In the genomic region with DNA sequence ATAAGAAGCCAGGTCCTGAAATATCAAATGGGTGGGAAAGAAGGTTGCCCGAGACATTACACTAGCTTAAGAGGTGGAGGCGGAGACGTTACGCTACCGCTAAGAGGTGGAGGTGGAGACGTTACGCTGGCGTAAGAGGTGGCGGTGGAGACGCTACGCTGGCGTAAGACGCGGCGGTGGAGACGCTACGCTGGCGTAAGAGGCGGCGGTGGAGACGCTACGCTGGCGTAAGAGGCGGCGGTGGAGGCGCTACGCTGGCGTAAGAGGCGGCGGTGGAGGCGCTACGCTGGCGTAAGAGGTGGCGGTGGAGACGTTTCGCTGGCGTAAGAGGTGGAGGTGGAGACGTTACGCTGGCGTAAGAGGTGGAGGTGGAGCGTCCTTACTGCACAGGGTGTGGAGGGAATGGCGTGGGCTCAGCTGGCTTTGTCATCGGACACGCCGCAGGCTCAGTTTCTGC, we compare ENCODE assay signal across 8 cellular contexts. TPM values are rescaled to one million over a fixed set of nuclear protein-coding genes. Genes with fewer than 3 reads are reported as not detected.
A peak's percentile ranks its signal among the peaks of the same experiment; 100 is the strongest.
DNase-seq lines count a peak whose midpoint lies in the region; ATAC-seq and TF ChIP-seq lines count a peak whose summit lies in the region.

No MANE protein-coding gene starts in this region.

- intact Hi-C loops in activated naive CD4-positive, alpha-beta T cell treated with anti-CD3 and anti-CD28 coated beads for 36 hours (cut with micrococcal nuclease): loop anchor here (5.0 kb wide), 1 partner anchor 617 kb away; no protein-coding TSS in a partner anchor

- peak; percentile 86 for DNase-seq in activated naive CD4-positive, alpha-beta T cell treated with anti-CD3 and anti-CD28 coated beads for 36 hours
- DNase-seq in activated naive CD4-positive, alpha-beta T cell treated with Interleukin-2 at 50 U/mL for 16 hours: no peak
- DNase-seq in fibroblast of peridontal ligament (ENCODE audit: extremely low read depth): peak; percentile 62
- peak; percentile 84 for DNase-seq in stimulated activated naive B cell treated with anti-CD40 and anti-IgM and Interleukin-4, amounts not matched to agents 10 μg/mL and 1 μg/mL and 100 μg/mL, for 72 hours
- DNase-seq in D341Med (ENCODE audit: low spot score): no peak
- no peak for DNase-seq in amniotic stem cell (lab: John Stamatoyannopoulos, UW)
- no peak for DNase-seq in NCI-H1930 (lab: John Stamatoyannopoulos, UW)

- peaks cover 34% of the 10 kb centered on the region for H3K4me1 Mint-ChIP-seq in activated naive CD4-positive, alpha-beta T cell treated with anti-CD3 and anti-CD28 coated beads for 36 hours (ENCODE audit: low read depth)
- peaks cover 6 to 27% of the 10 kb centered on the region in 2 donors for H3K4me1 Mint-ChIP-seq in stimulated activated naive B cell treated with anti-CD40 and anti-IgM and Interleukin-4, amounts not matched to agents 10 μg/mL and 1 μg/mL and 100 μg/mL, for 72 hours

- H3K36me3 Mint-ChIP-seq in activated naive CD4-positive, alpha-beta T cell treated with anti-CD3 and anti-CD28 coated beads for 36 hours (ENCODE audit: low read depth): peaks cover 6% of the 10 kb centered on the region
- H3K36me3 Mint-ChIP-seq in stimulated activated naive B cell treated with anti-CD40 and anti-IgM and Interleukin-4, amounts not matched to agents 10 μg/mL and 1 μg/mL and 100 μg/mL, for 72 hours: peaks cover 7 to 8% of the 10 kb centered on the region in 2 donors

- H3K4me3 Mint-ChIP-seq in activated naive CD4-positive, alpha-beta T cell treated with anti-CD3 and anti-CD28 coated beads for 36 hours: peak overlapping the region; percentile 61
- H3K4me3 Mint-ChIP-seq in stimulated activated naive B cell treated with anti-CD40 and anti-IgM and Interleukin-4, amounts not matched to agents 10 μg/mL and 1 μg/mL and 100 μg/mL, for 72 hours: peak overlapping the region in 1 of 2 donors; percentile 85

- H3K9me3 Mint-ChIP-seq in activated naive CD4-positive, alpha-beta T cell treated with anti-CD3 and anti-CD28 coated beads for 36 hours: peaks cover 2% of the 10 kb centered on the region
- H3K9me3 Mint-ChIP-seq in stimulated activated naive B cell treated with anti-CD40 and anti-IgM and Interleukin-4, amounts not matched to agents 10 μg/mL and 1 μg/mL and 100 μg/mL, for 72 hours: peaks cover 5 to 6% of the 10 kb centered on the region in 2 donors

- peak; percentile 81 for ATAC-seq in SK-N-SH treated with all-trans-retinoic acid at 6 μM for 48 hours
- peak in 1 of 2 donors; percentile 75 for ATAC-seq in stimulated activated naive B cell treated with anti-CD40 and anti-IgM and Interleukin-4, amounts not matched to agents 10 μg/mL and 1 μg/mL and 100 μg/mL, for 72 hours (replicated peaks)

- H3K27me3 Mint-ChIP-seq in activated naive CD4-positive, alpha-beta T cell treated with anti-CD3 and anti-CD28 coated beads for 36 hours (ENCODE audit: low read depth): no peaks in the 10 kb centered on the region
- no peaks in the 10 kb centered on the region for H3K27me3 Mint-ChIP-seq in stimulated activated naive B cell treated with anti-CD40 and anti-IgM and Interleukin-4, amounts not matched to agents 10 μg/mL and 1 μg/mL and 100 μg/mL, for 72 hours

- CTCF ChIA-PET in activated naive CD4-positive, alpha-beta T cell treated with anti-CD3 and anti-CD28 coated beads for 36 hours (lab: Charles Lee): interaction anchor here (0.6 to 5.1 kb wide), 4 partner anchors 13 to 631 kb away, joined by 3 to 44 read pairs (median 4); a partner anchor contains a TSS

- H3K27ac Mint-ChIP-seq in activated naive CD4-positive, alpha-beta T cell treated with anti-CD3 and anti-CD28 coated beads for 36 hours: peak overlapping the region; percentile 79
- H3K27ac Mint-ChIP-seq in stimulated activated naive B cell treated with anti-CD40 and anti-IgM and Interleukin-4, amounts not matched to agents 10 μg/mL and 1 μg/mL and 100 μg/mL, for 72 hours: peak overlapping the region; percentile 88

TF ChIP-seq in SK-N-SH treated with all-trans-retinoic acid at 6 μM for 48 hours, 23 proteins besides CTCF, POLR2A, EP300 and RAD21:
- TF ChIP-seq ARNTL (CRISPR knock-in tag; IDR thresholded peaks at IDR 0.05; ENCODE audit: borderline replicate concordance, low read depth) (no peak), ESRRG (CRISPR knock-in tag; IDR thresholded peaks at IDR 0.05) (no peak), SNAI2 (CRISPR knock-in tag; IDR thresholded peaks at IDR 0.05) (no peak), ZNF8 (CRISPR knock-in tag; IDR thresholded peaks at IDR 0.05) (no peak), ZNF70 (CRISPR knock-in tag; IDR thresholded peaks at IDR 0.05) (no peak), TOX (CRISPR knock-in tag; IDR thresholded peaks at IDR 0.05; ENCODE audit: borderline replicate concordance) (no peak), OSR1 (CRISPR knock-in tag; IDR thresholded peaks at IDR 0.05) (no peak), GLIS3 (CRISPR knock-in tag; IDR thresholded peaks at IDR 0.05) (no peak)
- TF ChIP-seq, protein P1, sequence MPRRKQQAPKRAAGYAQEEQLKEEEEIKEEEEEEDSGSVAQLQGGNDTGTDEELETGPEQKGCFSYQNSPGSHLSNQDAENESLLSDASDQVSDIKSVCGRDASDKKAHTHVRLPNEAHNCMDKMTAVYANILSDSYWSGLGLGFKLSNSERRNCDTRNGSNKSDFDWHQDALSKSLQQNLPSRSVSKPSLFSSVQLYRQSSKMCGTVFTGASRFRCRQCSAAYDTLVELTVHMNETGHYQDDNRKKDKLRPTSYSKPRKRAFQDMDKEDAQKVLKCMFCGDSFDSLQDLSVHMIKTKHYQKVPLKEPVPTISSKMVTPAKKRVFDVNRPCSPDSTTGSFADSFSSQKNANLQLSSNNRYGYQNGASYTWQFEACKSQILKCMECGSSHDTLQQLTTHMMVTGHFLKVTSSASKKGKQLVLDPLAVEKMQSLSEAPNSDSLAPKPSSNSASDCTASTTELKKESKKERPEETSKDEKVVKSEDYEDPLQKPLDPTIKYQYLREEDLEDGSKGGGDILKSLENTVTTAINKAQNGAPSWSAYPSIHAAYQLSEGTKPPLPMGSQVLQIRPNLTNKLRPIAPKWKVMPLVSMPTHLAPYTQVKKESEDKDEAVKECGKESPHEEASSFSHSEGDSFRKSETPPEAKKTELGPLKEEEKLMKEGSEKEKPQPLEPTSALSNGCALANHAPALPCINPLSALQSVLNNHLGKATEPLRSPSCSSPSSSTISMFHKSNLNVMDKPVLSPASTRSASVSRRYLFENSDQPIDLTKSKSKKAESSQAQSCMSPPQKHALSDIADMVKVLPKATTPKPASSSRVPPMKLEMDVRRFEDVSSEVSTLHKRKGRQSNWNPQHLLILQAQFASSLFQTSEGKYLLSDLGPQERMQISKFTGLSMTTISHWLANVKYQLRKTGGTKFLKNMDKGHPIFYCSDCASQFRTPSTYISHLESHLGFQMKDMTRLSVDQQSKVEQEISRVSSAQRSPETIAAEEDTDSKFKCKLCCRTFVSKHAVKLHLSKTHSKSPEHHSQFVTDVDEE (CRISPR knock-in tag; IDR thresholded peaks at IDR 0.05): no peak
- TF ChIP-seq, protein P2, sequence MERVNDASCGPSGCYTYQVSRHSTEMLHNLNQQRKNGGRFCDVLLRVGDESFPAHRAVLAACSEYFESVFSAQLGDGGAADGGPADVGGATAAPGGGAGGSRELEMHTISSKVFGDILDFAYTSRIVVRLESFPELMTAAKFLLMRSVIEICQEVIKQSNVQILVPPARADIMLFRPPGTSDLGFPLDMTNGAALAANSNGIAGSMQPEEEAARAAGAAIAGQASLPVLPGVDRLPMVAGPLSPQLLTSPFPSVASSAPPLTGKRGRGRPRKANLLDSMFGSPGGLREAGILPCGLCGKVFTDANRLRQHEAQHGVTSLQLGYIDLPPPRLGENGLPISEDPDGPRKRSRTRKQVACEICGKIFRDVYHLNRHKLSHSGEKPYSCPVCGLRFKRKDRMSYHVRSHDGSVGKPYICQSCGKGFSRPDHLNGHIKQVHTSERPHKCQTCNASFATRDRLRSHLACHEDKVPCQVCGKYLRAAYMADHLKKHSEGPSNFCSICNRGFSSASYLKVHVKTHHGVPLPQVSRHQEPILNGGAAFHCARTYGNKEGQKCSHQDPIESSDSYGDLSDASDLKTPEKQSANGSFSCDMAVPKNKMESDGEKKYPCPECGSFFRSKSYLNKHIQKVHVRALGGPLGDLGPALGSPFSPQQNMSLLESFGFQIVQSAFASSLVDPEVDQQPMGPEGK (CRISPR knock-in tag; IDR thresholded peaks at IDR 0.05; ENCODE audit: borderline replicate concordance): no peak
- TF ChIP-seq, protein P3, sequence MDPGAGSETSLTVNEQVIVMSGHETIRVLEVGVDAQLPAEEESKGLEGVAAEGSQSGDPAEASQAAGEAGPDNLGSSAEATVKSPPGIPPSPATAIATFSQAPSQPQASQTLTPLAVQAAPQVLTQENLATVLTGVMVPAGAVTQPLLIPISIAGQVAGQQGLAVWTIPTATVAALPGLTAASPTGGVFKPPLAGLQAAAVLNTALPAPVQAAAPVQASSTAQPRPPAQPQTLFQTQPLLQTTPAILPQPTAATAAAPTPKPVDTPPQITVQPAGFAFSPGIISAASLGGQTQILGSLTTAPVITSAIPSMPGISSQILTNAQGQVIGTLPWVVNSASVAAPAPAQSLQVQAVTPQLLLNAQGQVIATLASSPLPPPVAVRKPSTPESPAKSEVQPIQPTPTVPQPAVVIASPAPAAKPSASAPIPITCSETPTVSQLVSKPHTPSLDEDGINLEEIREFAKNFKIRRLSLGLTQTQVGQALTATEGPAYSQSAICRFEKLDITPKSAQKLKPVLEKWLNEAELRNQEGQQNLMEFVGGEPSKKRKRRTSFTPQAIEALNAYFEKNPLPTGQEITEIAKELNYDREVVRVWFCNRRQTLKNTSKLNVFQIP (CRISPR knock-in tag; IDR thresholded peaks at IDR 0.05; ENCODE audit: borderline replicate concordance, low read depth): no peak

RNA-seq across cellular contexts. Expression of a gene that starts 12.8 kb away (rescaled TPM):
- total RNA-seq in activated naive CD4-positive, alpha-beta T cell treated with anti-CD3 and anti-CD28 coated beads for 36 hours: 1 to 10 TPM; 3.3 TPM

RNA-seq across cellular contexts. Expression of a gene that starts 23.2 kb away (rescaled TPM):
- not detected for total RNA-seq in activated naive CD4-positive, alpha-beta T cell treated with anti-CD3 and anti-CD28 coated beads for 36 hours

Comparison
In these comparisons a context has a peak if more than half of its experiments do, and no peak if none do; other contexts are left out.
1. DNase-seq: peak in activated naive CD4-positive, alpha-beta T cell treated with anti-CD3 and anti-CD28 coated beads for 36 hours (single experiment), fibroblast of peridontal ligament (single experiment) and stimulated activated naive B cell treated with anti-CD40 and anti-IgM and Interleukin-4, amounts not matched to agents 10 μg/mL and 1 μg/mL and 100 μg/mL, for 72 hours (single experiment); none in activated naive CD4-positive, alpha-beta T cell treated with Interleukin-2 at 50 U/mL for 16 hours (single experiment), D341Med (single experiment), amniotic stem cell (single experiment) and NCI-H1930 (0 of 2).